In genomic region chr16:11047939-11048500, GRCh38 we compare ENCODE assay signal across 20 cellular contexts.
DNase-seq lines count a peak whose midpoint lies in the region; ATAC-seq, FAIRE-seq and TF ChIP-seq lines count a peak whose summit lies in the region.
"Had no signal": no experiment of that assay in that cellular context is flagged by ENCODE, and none has a peak within 500 bp of the region (broad histone marks: within the 10 kb centered on the region; RNA-seq: fewer than 3 reads in every experiment).

No MANE protein-coding gene starts in this region.

- FAIRE-seq in H1 (lab: Jason Lieb, UNC) = no peak
- FAIRE-seq: A549, small intestine had no signal

- no peaks in the 10 kb centered on the region for H3K9me2 ChIP-seq in GM23338 (ENCODE audit: insufficient read depth)

- peaks cover 62% of the 10 kb centered on the region for H3K36me3 Mint-ChIP-seq in T-helper 1 cell treated with Interleukin-12 subunit alpha and Interleukin-12 subunit beta and Interleukin-4 antibody, amounts not matched to agents 30 μg/mL and 1 μg/mL, for 36 hours (ENCODE audit: low read depth)
- H3K36me3 Mint-ChIP-seq in GM23338 (ENCODE audit: low read depth) (0 out of 3 replicates have a peak, but pooled peaks cover 3% of the 10 kb centered on the region), neural progenitor cell (peaks cover 6% of the 10 kb centered on the region)

- no peak overlapping the region for H4K5ac ChIP-seq in H1 (ENCODE audit: insufficient read length, low read depth, low read length)

- H2BK20ac ChIP-seq in H1 (ENCODE audit: low read length) = no peak overlapping the region

- 87% methylated on average over 14 of the region's 14 CpGs; no CpG with 5 or more reads in 1 of the 2 experiments for WGBS in H1 (ENCODE audit: extremely low coverage in 1 of 2, insufficient coverage in 1 of 2, insufficient read length in 1 of 2, insufficient replicate concordance in 2 of 2, low coverage in 1 of 2, low lambda C conversion rate in 2 of 2, missing lambda C conversion rate in 1 of 2), 2 experiments

- no peak overlapping the region for H3K23ac ChIP-seq in H1 (ENCODE audit: insufficient read length)

- no peak for TF ChIP-seq POLR2A in H1 (IDR thresholded peaks at IDR 0.05; ENCODE audit: control extremely low read depth in 1 of 2, low read depth in 2 of 2, low read length in 2 of 2)

- peak overlapping the region; percentile 52 for H3K27ac Mint-ChIP-seq in T-helper 1 cell treated with Interleukin-12 subunit alpha and Interleukin-12 subunit beta and Interleukin-4 antibody, amounts not matched to agents 30 μg/mL and 1 μg/mL, for 36 hours
- H3K27ac Mint-ChIP-seq in GM23338 (no peak overlapping the region), neural progenitor cell (peak overlapping the region; percentile 60)

- POLR2A ChIA-PET in H1 (lab: Charles Lee; ENCODE audit: partially characterized antibody) = no interaction called here

- no peak overlapping the region for H3K9ac ChIP-seq in H1 (replicated peaks in 1 of 4; ENCODE audit: extremely low read depth in 1 of 4, low read depth in 3 of 4, low read length in 3 of 4)
- H3K9ac ChIP-seq in neural progenitor cell = no peak overlapping the region
- H3K9ac ChIP-seq: BLaER1 treated with 17β-estradiol and CSF1 and Interleukin-3, amounts not matched to agents 10 nM and 100 nM had no signal

- H3K4me1 ChIP-seq in GM23338 (ENCODE audit: insufficient read depth) (peaks cover 6% of the 10 kb centered on the region), H1 (replicated peaks in 1 of 4; ENCODE audit: control insufficient read depth in 3 of 4, insufficient read depth in 4 of 4, low read length in 3 of 4) (peaks cover 0 to 5% (median 4%) of the 10 kb centered on the region in 4 experiments; a peak in 4 of 7 replicates), neural progenitor cell (no peaks in the 10 kb centered on the region), SJCRH30 (peaks cover 20% of the 10 kb centered on the region)

- H3K56ac ChIP-seq in H1 (replicated peaks; ENCODE audit: insufficient read length, low read depth, low read length) = no peak overlapping the region

- H2AFZ ChIP-seq in GM23338 (no peak overlapping the region), H1 (ENCODE audit: low read length) (no peak overlapping the region), neural progenitor cell (replicated peaks) (no peak overlapping the region)

- H3K4me3 ChIP-seq in GM23338 = no peak overlapping the region
- H3K4me3 ChIP-seq in H1 (ENCODE audit: extremely low read depth in 1 of 4, insufficient read depth in 2 of 4, low read depth in 3 of 4, low read length in 4 of 4) = no peak overlapping the region
- H3K4me3 ChIP-seq in neural progenitor cell = no peak overlapping the region
- no peak overlapping the region for H3K4me3 ChIP-seq in SJCRH30
- H3K4me3 ChIP-seq: A549; BLaER1 treated with 17β-estradiol and CSF1 and Interleukin-3, amounts not matched to agents 10 nM and 100 nM; esophagus muscularis mucosa; mucosa of descending colon had no signal

- H3K18ac ChIP-seq in H1 (ENCODE audit: extremely low read depth, low read length) = no peak overlapping the region

- H3K23me2 ChIP-seq in H1 (ENCODE audit: low read depth, low read length) = no peaks in the 10 kb centered on the region

- no peaks in the 10 kb centered on the region for H3K27me3 Mint-ChIP-seq in T-helper 1 cell treated with Interleukin-12 subunit alpha and Interleukin-12 subunit beta and Interleukin-4 antibody, amounts not matched to agents 30 μg/mL and 1 μg/mL, for 36 hours (ENCODE audit: low read depth)
- peaks cover 8% of the 10 kb centered on the region for H3K27me3 Mint-ChIP-seq in GM23338 (ENCODE audit: insufficient read depth, low read depth, poor library complexity)
- no peaks in the 10 kb centered on the region for H3K27me3 Mint-ChIP-seq in neural progenitor cell (ENCODE audit: insufficient read depth, low read depth)
- H3K27me3 Mint-ChIP-seq: central memory CD8-positive, alpha-beta T cell had no signal

- no peak overlapping the region for H4K91ac ChIP-seq in H1 (replicated peaks; ENCODE audit: insufficient read length, low read length)

- H3K79me1 ChIP-seq in H1 (ENCODE audit: low read depth, low read length) = no peaks in the 10 kb centered on the region; the same call in 1 of the 2 replicates

- 0 out of 2 replicates have a peak, but pooled peaks cover 3% of the 10 kb centered on the region for H3K36me3 ChIP-seq in GM23338 (ENCODE audit: insufficient read depth)
- peaks cover 0 to 4% (median 1%) of the 10 kb centered on the region in 4 experiments; a peak in 2 of 8 replicates for H3K36me3 ChIP-seq in H1 (ENCODE audit: control insufficient read depth in 2 of 4, insufficient read depth in 4 of 4, low read length in 3 of 4)
- no peaks in the 10 kb centered on the region for H3K36me3 ChIP-seq in neural progenitor cell
- no peaks in the 10 kb centered on the region for H3K36me3 ChIP-seq in SJCRH30

- no peak for ATAC-seq in GM23338
- no peak for ATAC-seq in HG03432 (IDR thresholded peaks at IDR 0.05; ENCODE audit: unreplicated experiment)
- ATAC-seq: A549, left colon, mucosa of descending colon had no signal

- H4K8ac ChIP-seq in H1 (ENCODE audit: extremely low read depth, insufficient read depth, low read length) = no peak overlapping the region

- no peaks in the 10 kb centered on the region for H4K20me1 ChIP-seq in GM23338 (replicated peaks; ENCODE audit: insufficient read depth)
- peaks cover 0 to 2% of the 10 kb centered on the region in 2 experiments for H4K20me1 ChIP-seq in H1 (replicated peaks in 1 of 2; ENCODE audit: control insufficient read depth in 1 of 2, insufficient read depth in 2 of 2, low read length in 2 of 2)
- no peaks in the 10 kb centered on the region for H4K20me1 ChIP-seq in neural progenitor cell (ENCODE audit: low read depth)

- H3K9me3 Mint-ChIP-seq in T-helper 1 cell treated with Interleukin-12 subunit alpha and Interleukin-12 subunit beta and Interleukin-4 antibody, amounts not matched to agents 30 μg/mL and 1 μg/mL, for 36 hours = no peaks in the 10 kb centered on the region
- H3K9me3 Mint-ChIP-seq in GM23338 (no peaks in the 10 kb centered on the region), neural progenitor cell (no peaks in the 10 kb centered on the region)
- H3K9me3 Mint-ChIP-seq: central memory CD8-positive, alpha-beta T cell had no signal

- TF ChIP-seq RAD21 in H1 (IDR thresholded peaks at IDR 0.05 in 1 of 2, conservative IDR thresholded peaks at IDR 0.05 in 1 of 2; ENCODE audit: low read depth in 2 of 2, low read length in 2 of 2) = no peak

- peaks cover 56% of the 10 kb centered on the region for H3K4me1 Mint-ChIP-seq in T-helper 1 cell treated with Interleukin-12 subunit alpha and Interleukin-12 subunit beta and Interleukin-4 antibody, amounts not matched to agents 30 μg/mL and 1 μg/mL, for 36 hours (ENCODE audit: low read depth)
- peaks cover 26% of the 10 kb centered on the region for H3K4me1 Mint-ChIP-seq in GM23338
- peaks cover 7% of the 10 kb centered on the region for H3K4me1 Mint-ChIP-seq in neural progenitor cell

- H3K14ac ChIP-seq in H1 (ENCODE audit: insufficient read length) = no peak overlapping the region

- CTCF ChIA-PET in H1 (lab: Charles Lee; ENCODE audit: partially characterized antibody) = interaction anchor here (1.3 to 1.5 kb wide), 2 partner anchors 66 to 77 kb away, joined by 3 to 5 read pairs; no protein-coding TSS in a partner anchor

- H3K79me2 ChIP-seq in GM23338 (replicated peaks; ENCODE audit: insufficient read depth) (no peaks in the 10 kb centered on the region), H1 (ENCODE audit: control insufficient read depth in 1 of 2, insufficient read depth in 2 of 2, low read length in 2 of 2) (no peaks in the 10 kb centered on the region), neural progenitor cell (ENCODE audit: low read depth) (no peaks in the 10 kb centered on the region)

- H3K27me3 ChIP-seq in GM23338 (ENCODE audit: insufficient read depth) = no peaks in the 10 kb centered on the region
- H3K27me3 ChIP-seq in H1 (replicated peaks in 1 of 4; ENCODE audit: control insufficient read depth in 3 of 4, extremely low read depth in 1 of 4, insufficient read depth in 3 of 4, low read length in 3 of 4) = no peaks in the 10 kb centered on the region
- no peaks in the 10 kb centered on the region for H3K27me3 ChIP-seq in neural progenitor cell
- H3K27me3 ChIP-seq in SJCRH30 = no peaks in the 10 kb centered on the region
- H3K27me3 ChIP-seq: BLaER1 treated with 17β-estradiol and CSF1 and Interleukin-3, amounts not matched to agents 10 nM and 100 nM; esophagus muscularis mucosa had no signal

- H3K9me3 ChIP-seq in H1 (ENCODE audit: insufficient read depth in 2 of 2, low read depth in 1 of 2, low read length in 1 of 2) (no peaks in the 10 kb centered on the region), neural progenitor cell (ENCODE audit: low read depth) (no peaks in the 10 kb centered on the region), SJCRH30 (replicated peaks) (no peaks in the 10 kb centered on the region)
- H3K9me3 ChIP-seq: A549; BLaER1 treated with 17β-estradiol and CSF1 and Interleukin-3, amounts not matched to agents 10 nM and 100 nM; esophagus muscularis mucosa; mucosa of descending colon had no signal

- no peak overlapping the region for H2BK120ac ChIP-seq in H1 (replicated peaks; ENCODE audit: low read depth, low read length)

- TF ChIP-seq CTCF in GM23338 (conservative IDR thresholded peaks at IDR 0.05; ENCODE audit: low read depth in 2 of 2) = no peak
- no peak for TF ChIP-seq CTCF in H1 (IDR thresholded peaks at IDR 0.05; ENCODE audit: control extremely low read depth in 1 of 3, insufficient read depth in 1 of 3, low read depth in 1 of 3, low read length in 3 of 3)
- TF ChIP-seq CTCF in neural progenitor cell (IDR thresholded peaks at IDR 0.05) = no peak

- peak overlapping the region; percentile 23; the same call in 1 of the 2 replicates for H2BK12ac ChIP-seq in H1 (ENCODE audit: low read depth, low read length)

- no peaks in the 10 kb centered on the region for H3F3A ChIP-seq in GM23338 (replicated peaks; ENCODE audit: low read depth)
- H3F3A ChIP-seq in neural progenitor cell (ENCODE audit: low read depth) = no peaks in the 10 kb centered on the region

- H3K4me2 ChIP-seq in GM23338 (no peak overlapping the region), H1 (ENCODE audit: insufficient read depth in 1 of 2, low read depth in 2 of 2, low read length in 2 of 2) (no peak overlapping the region), neural progenitor cell (no peak overlapping the region)
- H3K4me2 ChIP-seq: A549; BLaER1 treated with 17β-estradiol and CSF1 and Interleukin-3, amounts not matched to agents 10 nM and 100 nM had no signal

- no peak overlapping the region for H3K4me3 Mint-ChIP-seq in T-helper 1 cell treated with Interleukin-12 subunit alpha and Interleukin-12 subunit beta and Interleukin-4 antibody, amounts not matched to agents 30 μg/mL and 1 μg/mL, for 36 hours
- H3K4me3 Mint-ChIP-seq in GM23338 (no peak overlapping the region), neural progenitor cell (no peak overlapping the region)
- H3K4me3 Mint-ChIP-seq: central memory CD8-positive, alpha-beta T cell had no signal

- DNase-seq in T-helper 1 cell = no peak
- DNase-seq in GM23338 (ENCODE audit: low spot score) = no peak
- DNase-seq in H1 (ENCODE audit: low read depth in 1 of 2, low spot score in 2 of 2) = no peak
- DNase-seq in neural progenitor cell (ENCODE audit: low spot score) = no peak
- DNase-seq in SJCRH30 = no peak
- no peak for DNase-seq in NCI-H345 (lab: John Stamatoyannopoulos, UW)
- DNase-seq: aorta; Calu3; mucosa of descending colon; NCI-H1092 treated with DMSO at 0.1 percent for 48 hours; NCI-H2081; small intestine; stimulated activated CD4-positive, alpha-beta T cell treated with anti-CD3 and anti-CD28 coated beads, Interleukin-4, amount 100 ng/mL, for 24 hours had no signal

- no peak for TF ChIP-seq EP300 in H1 (IDR thresholded peaks at IDR 0.05; ENCODE audit: borderline replicate concordance in 1 of 2, low read depth in 2 of 2, low read length in 2 of 2)

- 0 out of 2 replicates have a peak overlapping the region, but pooled peaks have one; percentile 24 for H2BK5ac ChIP-seq in H1 (ENCODE audit: low read depth, low read length)

- H2AK5ac ChIP-seq in H1 (ENCODE audit: low read depth, low read length) = no peak overlapping the region

- no peak overlapping the region for H2BK15ac ChIP-seq in H1 (ENCODE audit: low read length)

- H3K27ac ChIP-seq in GM23338 (ENCODE audit: low read depth) (peak overlapping the region; percentile 60; the same call in 1 of the 2 replicates), H1 (ENCODE audit: low read depth, low read length) (no peak overlapping the region), neural progenitor cell (no peak overlapping the region), SJCRH30 (no peak overlapping the region)
- H3K27ac ChIP-seq: A549; BLaER1 treated with 17β-estradiol and CSF1 and Interleukin-3, amounts not matched to agents 10 nM and 100 nM had no signal

- H3K4ac ChIP-seq in H1 (replicated peaks; ENCODE audit: insufficient read length, low read depth, low read length) = no peak overlapping the region
